Comparison of ENCODE assay signal across 21 cellular contexts in genomic region chr10:104315486-104315921, GRCh38. TPM values are rescaled to one million over a fixed set of nuclear protein-coding genes. Genes with fewer than 3 reads are reported as not detected.
"Had no signal": no experiment of that assay in that cellular context is flagged by ENCODE, and none has a peak within 500 bp of the region (broad histone marks: within the 10 kb centered on the region; RNA-seq: fewer than 3 reads in every experiment).

No MANE protein-coding gene starts in this region.

- FAIRE-seq: endometrium, small intestine had no signal

- H3K27ac ChIP-seq: epithelial cell of prostate, foreskin keratinocyte, hepatocyte, ovary, testis had no signal

- H3K9me3 ChIP-seq: ovary, right atrium auricular region, testis, tibial nerve had no signal

- H2AFZ ChIP-seq: hepatocyte had no signal

- H3K4me2 ChIP-seq: hepatocyte had no signal

- H3K4me3 ChIP-seq: coronary artery, hepatocyte, lung, ovary, right atrium auricular region, testis, tibial nerve had no signal

- ATAC-seq: foreskin keratinocyte; left colon; left ventricle myocardium superior; naive thymus-derived CD4-positive, alpha-beta T cell had no signal

- DNase-seq: caudate nucleus; effector CD8-positive, alpha-beta T cell; foreskin keratinocyte; head of caudate nucleus; left colon; left ventricle myocardium superior; mesendoderm; naive thymus-derived CD4-positive, alpha-beta T cell; nucleus accumbens; small intestine; stimulated activated CD4-positive, alpha-beta T cell treated with anti-CD3 and anti-CD28 coated beads, Interleukin-2, amount 100 ng/mL, for 48 hours; testis had no signal

- H3K36me3 ChIP-seq: ovary had no signal

- H3K27me3 ChIP-seq: foreskin keratinocyte, hepatocyte, ovary, right atrium auricular region, testis, tibial nerve had no signal

RNA-seq across cellular contexts. Expression of gene CFAP58, which starts 38.1 kb away (rescaled TPM):
- polyA plus RNA-seq: hepatocyte; naive thymus-derived CD4-positive, alpha-beta T cell; neural cell had no signal
